Comparison of ENCODE assay signal across 25 cellular contexts in the genomic region with DNA sequence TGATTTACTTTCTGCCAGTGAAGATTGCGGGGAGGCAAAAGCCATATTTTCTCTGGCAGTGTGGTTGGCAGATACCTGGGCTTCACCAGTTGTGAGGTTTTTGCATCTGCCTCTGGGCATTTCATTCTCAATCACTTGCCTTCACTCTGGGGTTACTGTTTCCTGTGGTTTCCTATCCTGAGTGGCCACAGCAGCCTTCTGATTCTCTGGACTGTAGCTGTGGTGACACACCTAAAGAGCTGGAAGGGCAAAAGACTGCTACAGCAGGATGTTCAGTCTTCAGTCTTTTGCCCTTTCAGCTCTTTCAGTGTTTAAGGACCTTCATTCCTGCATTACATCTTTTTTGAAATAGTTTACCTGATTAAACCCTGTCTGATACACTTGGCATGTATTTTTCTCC. TPM values are rescaled to one million over a fixed set of nuclear protein-coding genes. Genes with fewer than 3 reads are reported as not detected.
DNase-seq lines count a peak whose midpoint lies in the region; ATAC-seq, FAIRE-seq and TF ChIP-seq lines count a peak whose summit lies in the region.
"Had no signal": no experiment of that assay in that cellular context is flagged by ENCODE, and none has a peak within 500 bp of the region (broad histone marks: within the 10 kb centered on the region; RNA-seq: fewer than 3 reads in every experiment).

No MANE protein-coding gene starts in this region.

- ATAC-seq in DND-41 (ENCODE audit: insufficient read depth, low read depth) (0 out of 3 replicates have a peak, but pooled peaks have one; percentile 24), GM12878 (peak; percentile 66), natural killer cell (peak in 1 of 3 donors; percentile 57), HG03108 (IDR thresholded peaks at IDR 0.05; ENCODE audit: unreplicated experiment) (no peak)
- ATAC-seq: T-helper 17 cell had no signal

- FAIRE-seq in GM12878 (lab: Jason Lieb, UNC) (no peak), H54 (lab: Jason Lieb, UNC) (no peak)
- FAIRE-seq: G401.6, urothelium cell line had no signal

- H3K27ac Mint-ChIP-seq in natural killer cell, result peak overlapping the region; percentile 22 to 51
- H3K27ac Mint-ChIP-seq: T-helper 17 cell had no signal

- WGBS in GM12878 (ENCODE audit: insufficient coverage, insufficient replicate concordance, low lambda C conversion rate, missing lambda C conversion rate), result 100% methylated on average over 1 of the region's 1 CpG

- TF ChIP-seq RAD21 in GM12878 (IDR thresholded peaks at IDR 0.05; ENCODE audit: insufficient read depth, low read depth, low read length), result no peak

- DNase-seq in DND-41, result no peak
- peak; percentile 95 for DNase-seq in M059J (ENCODE audit: low read depth)
- no peak for DNase-seq in GM12878 (ENCODE audit: low read depth, low spot score)
- DNase-seq in natural killer cell, result no peak
- DNase-seq in cerebellar nuclear complex (lab: John Stamatoyannopoulos, UW), result no peak
- DNase-seq in H54 (ENCODE audit: insufficient read length, low spot score), result no peak
- no peak for DNase-seq in activated naive CD4-positive, alpha-beta T cell treated with Interleukin-2 at 50 U/mL for 16 hours
- DNase-seq: activated CD4-positive, alpha-beta T cell treated with anti-CD3 and anti-CD28 coated beads for 48 hours; activated CD8-positive, alpha-beta memory T cell treated with anti-CD3 and anti-CD28 coated beads, Interleukin-2, amount 50 U/mL, for 48 hours; activated naive CD4-positive, alpha-beta T cell; C1 segment of cervical spinal cord; effector CD8-positive, alpha-beta T cell; glutamatergic neuron; left ventricle myocardium inferior; MV-4-11; NCI-H1694 treated with DMSO at 0.1 percent for 48 hours; NCI-H748 treated with DMSO at 0.1 percent for 48 hours; retina; SIG-M5; stimulated activated CD4-positive, alpha-beta T cell treated with anti-CD3 and anti-CD28 coated beads, Interleukin-12 subunit alpha, Interleukin-12 subunit beta, amount 100 ng/mL, for 4 hours; stimulated activated CD8-positive, alpha-beta memory T cell treated with anti-CD3 and anti-CD28 coated beads, Interleukin-4, amount 100 ng/mL, for 48 hours; T-helper 17 cell had no signal

- POLR2A ChIA-PET in GM12878 (lab: Charles Lee), result no interaction called here

- no peaks in the 10 kb centered on the region for H3K79me2 ChIP-seq in DND-41 (ENCODE audit: insufficient read depth, low read length)
- no peaks in the 10 kb centered on the region for H3K79me2 ChIP-seq in GM12878 (ENCODE audit: control insufficient read depth, insufficient read depth, low read length)

- intact Hi-C loops in GM12878 (cut with micrococcal nuclease; ENCODE audit: unreplicated experiment), result no loop called here
- intact Hi-C loops in natural killer cell (cut with micrococcal nuclease), result no loop called here

- no peaks in the 10 kb centered on the region for H3K9me3 Mint-ChIP-seq in natural killer cell

- no peak for TF ChIP-seq CTCF in DND-41 (IDR thresholded peaks at IDR 0.05; ENCODE audit: borderline replicate concordance, extremely low read depth, low read length, poor library complexity, severe bottlenecking)
- no peak for TF ChIP-seq CTCF in GM12878 (IDR thresholded peaks at IDR 0.05 in 2 of 3, conservative IDR thresholded peaks at IDR 0.05 in 1 of 3; ENCODE audit: control insufficient read depth in 2 of 3, extremely low read depth in 1 of 3, insufficient read depth in 1 of 3, low read depth in 3 of 3, low read length in 3 of 3)
- no peak for TF ChIP-seq CTCF in natural killer cell (IDR thresholded peaks at IDR 0.05)

- no peak overlapping the region for H3K4me3 Mint-ChIP-seq in natural killer cell
- H3K4me3 Mint-ChIP-seq: T-helper 17 cell had no signal

- no TSS peak for BruUV-seq in GM12878 (replicated peaks; lab: Mats Ljungman, UMichigan)

- no peaks in the 10 kb centered on the region for H3K27me3 Mint-ChIP-seq in natural killer cell (ENCODE audit: low read depth in 2 of 2)
- H3K27me3 Mint-ChIP-seq: T-helper 17 cell had no signal

- no peaks in the 10 kb centered on the region for H3K4me1 ChIP-seq in DND-41 (ENCODE audit: insufficient read depth, low read length)
- H3K4me1 ChIP-seq in GM12878 (ENCODE audit: control insufficient read depth, insufficient read depth, low read length), result no peaks in the 10 kb centered on the region
- H3K4me1 ChIP-seq: left ventricle myocardium inferior had no signal

- no peak for TF ChIP-seq EP300 in GM12878 (IDR thresholded peaks at IDR 0.05; ENCODE audit: borderline replicate concordance in 1 of 2, control insufficient read depth in 1 of 2, low read depth in 2 of 2, low read length in 2 of 2)

- H3K36me3 ChIP-seq in DND-41 (ENCODE audit: insufficient read depth, low read length) (peaks cover 11% of the 10 kb centered on the region; the same call in 1 of the 2 replicates), GM12878 (ENCODE audit: control insufficient read depth in 2 of 2, insufficient read depth in 2 of 2, low read length in 1 of 2) (peaks cover 0 to 27% of the 10 kb centered on the region in 2 experiments; a peak in 3 of 4 replicates)

- H3K9me3 ChIP-seq in DND-41 (ENCODE audit: insufficient read depth, low read length, severe bottlenecking), result peaks cover 4% of the 10 kb centered on the region
- H3K9me3 ChIP-seq in GM12878 (replicated peaks; ENCODE audit: control insufficient read depth, insufficient read depth, low read length), result no peaks in the 10 kb centered on the region; the same call in 1 of the 3 replicates

- H3K27me3 ChIP-seq in DND-41 (ENCODE audit: insufficient read depth, low read length, poor library complexity), result no peaks in the 10 kb centered on the region
- H3K27me3 ChIP-seq in GM12878 (replicated peaks in 1 of 2; ENCODE audit: control insufficient read depth in 2 of 2, insufficient read depth in 2 of 2, low read length in 1 of 2), result no peaks in the 10 kb centered on the region

- peaks cover 23 to 33% of the 10 kb centered on the region in 2 donors for H3K4me1 Mint-ChIP-seq in natural killer cell
- H3K4me1 Mint-ChIP-seq: T-helper 17 cell had no signal

- CTCF ChIA-PET in GM12878 (lab: Yijun Ruan, JAX), result no interaction called here

- no peak overlapping the region for H2AFZ ChIP-seq in DND-41 (ENCODE audit: low read depth, low read length)
- no peak overlapping the region for H2AFZ ChIP-seq in GM12878 (ENCODE audit: control insufficient read depth, low read depth, low read length)

- no peak overlapping the region for H3K4me3 ChIP-seq in DND-41 (ENCODE audit: low read depth in 1 of 2, low read length in 2 of 2)
- H3K4me3 ChIP-seq in GM12878, result no peak overlapping the region
- H3K4me3 ChIP-seq: left ventricle myocardium inferior had no signal

- in situ Hi-C loops in GM12878 (cut with MboI), result no loop called here

- SMC1A ChIA-PET in GM12878 (lab: Charles Lee; ENCODE audit: uncharacterized antibody, unreplicated experiment), result no interaction called here

- no peaks in the 10 kb centered on the region for H4K20me1 ChIP-seq in DND-41 (ENCODE audit: insufficient read depth, low read length)
- H4K20me1 ChIP-seq in GM12878 (ENCODE audit: control insufficient read depth, insufficient read depth), result no peaks in the 10 kb centered on the region

- no peak for TF ChIP-seq POLR2A in GM12878 (IDR thresholded peaks at IDR 0.05; ENCODE audit: low read depth, low read length)
- no peak for TF ChIP-seq POLR2A in H54 (IDR thresholded peaks at IDR 0.05; ENCODE audit: low read depth, low read length)

- RAD21 ChIA-PET in GM12878 (lab: Charles Lee; ENCODE audit: unreplicated experiment), result no interaction called here

- H3K27ac ChIP-seq in DND-41 (ENCODE audit: low read length) (no peak overlapping the region), GM12878 (ENCODE audit: control insufficient read depth, insufficient read depth) (no peak overlapping the region)
- H3K27ac ChIP-seq: left ventricle myocardium inferior had no signal

- no peak overlapping the region for H3K9ac ChIP-seq in DND-41 (ENCODE audit: low read depth, low read length)
- H3K9ac ChIP-seq in GM12878 (ENCODE audit: control insufficient read depth, insufficient read depth, low read length), result no peak overlapping the region

- peaks cover 6% of the 10 kb centered on the region for H3K36me3 Mint-ChIP-seq in natural killer cell

- H3K4me2 ChIP-seq in DND-41 (ENCODE audit: insufficient read depth, low read length) (no peak overlapping the region), GM12878 (ENCODE audit: control insufficient read depth, insufficient read depth) (no peak overlapping the region)

TF ChIP-seq in GM12878, 131 proteins besides CTCF, POLR2A, EP300 and RAD21 (continues in another document):
- TF ChIP-seq E2F4 (IDR thresholded peaks at IDR 0.05; ENCODE audit: low read depth, low read length), result no peak

RNA-seq across cellular contexts. Expression of gene GPR52, which starts 50.5 kb away (rescaled TPM):
- not detected in 2 replicates for total RNA-seq in M059J (2014; rRNA removed; shearing (Covaris generic))
- total RNA-seq in GM12878 (2013; cell fraction: nucleolus; rRNA removed), result 90.3 and 91.5 TPM in 2 replicates
- 12.5 and 13.8 TPM in 2 replicates for total RNA-seq in GM12878 (2014; rRNA removed)
- total RNA-seq in GM12878 (2014; rRNA removed; fragmentation: Illumina TruSeq; extraction: Trizol), result 16.3 and 16.4 TPM in 2 replicates
- 4.3 and 5.6 TPM in 2 replicates for total RNA-seq in GM12878 (2021)
- polyA plus RNA-seq in GM12878 (2011; ENCODE audit: low read depth), result 0.38 TPM
- 0.07 TPM in 1 of 2 replicates, not detected in the other for polyA plus RNA-seq in GM12878 (2011; rRNA removed)
- not detected in 2 replicates for polyA plus RNA-seq in GM12878 (2011; cell fraction: cytosol; rRNA removed)
- 0.49 and 0.99 TPM in 2 replicates for polyA plus RNA-seq in GM12878 (2011; cell fraction: nucleus; rRNA removed)
- 0.24 TPM in 2 replicates for polyA plus RNA-seq in GM12878 (2012)
- polyA plus RNA-seq in GM12878 (2014; fragmentation: Illumina TruSeq; extraction: Trizol), result 0.35 TPM in 1 of 2 replicates, not detected in the other
- polyA plus RNA-seq in GM12878 (2014; fragmentation: Nextera tagmentation; extraction: Ambion mirVana), result not detected
- polyA plus RNA-seq in GM12878 (2014; rRNA removed), result 0.74 and 0.88 TPM in 2 replicates
- under 1 TPM in 1 of 2 experiments, not detected in 1; 0.20 TPM for polyA plus RNA-seq in GM12878 (2016; fragmentation: Nextera tagmentation; extraction: Ambion mirVana)
- polyA minus RNA-seq in GM12878 (2011; rRNA and poly(A)+ RNA removed), result 1.1 and 4.1 TPM in 2 replicates
- polyA minus RNA-seq in GM12878 (2011; cell fraction: cytosol; rRNA and poly(A)+ RNA removed), result not detected in 2 replicates
- polyA minus RNA-seq in GM12878 (2011; cell fraction: nucleus; rRNA and poly(A)+ RNA removed), result 5.6 and 10.9 TPM in 2 replicates
- 10 to 100 TPM in 2 of 3 donors, 1 to 10 TPM in 1; 9.6 to 17.6 (median 14.1) TPM for total RNA-seq in natural killer cell
